ENCODE assay signal across 17 cellular contexts in the genomic region with DNA sequence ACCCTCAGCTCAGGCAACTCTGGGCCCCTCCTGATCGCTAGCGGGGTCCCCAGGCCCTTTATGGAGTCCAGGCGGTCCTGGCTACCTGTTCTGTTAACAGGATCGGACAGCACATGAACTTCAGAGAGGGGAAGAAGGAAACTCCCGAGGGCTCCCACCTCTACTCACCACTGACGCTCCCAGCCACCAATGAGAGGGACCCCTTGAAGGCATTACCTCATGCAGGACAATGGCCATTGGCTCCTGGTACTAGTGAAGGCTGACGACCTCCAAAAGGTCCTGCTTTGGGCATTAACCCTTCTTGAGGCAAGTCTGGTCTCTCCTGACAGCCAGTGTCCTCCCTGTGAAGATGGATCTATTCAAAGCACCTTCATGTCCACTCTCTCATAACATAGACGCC.
DNase-seq lines count a peak whose midpoint lies in the region; ATAC-seq, FAIRE-seq and TF ChIP-seq lines count a peak whose summit lies in the region.
"Had no signal": no experiment of that assay in that cellular context is flagged by ENCODE, and none has a peak within 500 bp of the region (broad histone marks: within the 10 kb centered on the region; RNA-seq: fewer than 3 reads in every experiment).

No MANE protein-coding gene starts in this region.

- H3K4me3 ChIP-seq in BLaER1 (no peak overlapping the region), H7 (ENCODE audit: insufficient read depth, low read depth, low read length) (no peak overlapping the region), K562 (no peak overlapping the region), MM.1S (ENCODE audit: low read length) (no peak overlapping the region), Peyer's patch (no peak overlapping the region)

- no peak for TF ChIP-seq EP300 in K562 (IDR thresholded peaks at IDR 0.05; ENCODE audit: low read length)

- ATAC-seq in K562, result peak; percentile 43; the same call in 2 of the 3 replicates
- ATAC-seq in GM19467 (IDR thresholded peaks at IDR 0.05; ENCODE audit: unreplicated experiment), result no peak
- ATAC-seq: HepG2 had no signal

- no peak for TF ChIP-seq RAD21 in K562 (CRISPR knock-in tag; conservative IDR thresholded peaks at IDR 0.05 in 1 of 2, IDR thresholded peaks at IDR 0.05 in 1 of 2)

- no peak for TF ChIP-seq CTCF in K562 (IDR thresholded peaks at IDR 0.05 in 2 of 3, conservative IDR thresholded peaks at IDR 0.05 in 1 of 3; ENCODE audit: insufficient read depth in 2 of 3, low read depth in 1 of 3, low read length in 3 of 3)
- TF ChIP-seq CTCF in neural crest cell (conservative IDR thresholded peaks at IDR 0.05), result no peak
- TF ChIP-seq CTCF in MM.1S (IDR thresholded peaks at IDR 0.05; ENCODE audit: low read length), result no peak
- TF ChIP-seq CTCF in Peyer's patch (IDR thresholded peaks at IDR 0.05), result no peak

- H3K36me3 Mint-ChIP-seq in neural crest cell (ENCODE audit: low read depth), result no peaks in the 10 kb centered on the region
- H3K36me3 Mint-ChIP-seq: CD4-positive, alpha-beta memory T cell had no signal

- CTCF ChIA-PET in K562 (lab: Yijun Ruan, JAX; ENCODE audit: low intra/inter-chr PET ratio), result interaction anchor here (0.6 kb wide), 1 partner anchor 27 kb away, joined by 4 read pairs; no protein-coding TSS in a partner anchor

- H3K4me2 ChIP-seq in BLaER1, result peak overlapping the region; percentile 90; the same call in 1 of the 2 replicates
- H3K4me2 ChIP-seq in K562 (ENCODE audit: insufficient read depth, low read length), result no peak overlapping the region
- H3K4me2 ChIP-seq in MM.1S (ENCODE audit: low read depth, low read length), result no peak overlapping the region

- 0% methylated on average over 8 of the region's 8 CpGs for WGBS in K562 (ENCODE audit: insufficient coverage, low coverage, missing lambda C conversion rate)

- intact Hi-C loops in K562 (cut with micrococcal nuclease), result no loop called here

- DNase-seq in H7 (peak; percentile 76), K562 (ENCODE audit: extremely low read depth in 1 of 4, low spot score in 3 of 4) (peak in 2 of 4 experiments; percentile 16 to 21), neural crest cell (ENCODE audit: low read depth, low spot score) (no peak), MM.1S (no peak), Peyer's patch (no peak)
- DNase-seq: ACHN; CD4-positive, alpha-beta memory T cell; DMS153; DMS79 treated with DMSO at 0.1 percent for 48 hours had no signal

- in situ Hi-C loops in K562 (cut with MboI), result no loop called here

- no peaks in the 10 kb centered on the region for H3F3A ChIP-seq in MM.1S (ENCODE audit: insufficient read depth, low read length)

- no peaks in the 10 kb centered on the region for H3K9me3 Mint-ChIP-seq in neural crest cell
- H3K9me3 Mint-ChIP-seq: CD4-positive, alpha-beta memory T cell had no signal

- H4K20me1 ChIP-seq in BLaER1, result no peaks in the 10 kb centered on the region
- H4K20me1 ChIP-seq in K562 (replicated peaks; ENCODE audit: control insufficient read depth, insufficient read depth, low read length), result no peaks in the 10 kb centered on the region
- H4K20me1 ChIP-seq in MM.1S (ENCODE audit: insufficient read depth, low read length), result no peaks in the 10 kb centered on the region

- POLR2A ChIA-PET in K562 (lab: Yijun Ruan, JAX), result interaction anchor here (0.5 to 0.6 kb wide), 2 partner anchors 16 to 670 kb away, joined by 3 read pairs; no protein-coding TSS in a partner anchor

- no peak overlapping the region for H3K4me3 Mint-ChIP-seq in neural crest cell
- H3K4me3 Mint-ChIP-seq: CD4-positive, alpha-beta memory T cell had no signal

- H3K9ac ChIP-seq in BLaER1 (no peak overlapping the region), K562 (ENCODE audit: insufficient read depth in 1 of 2, low read depth in 2 of 2, low read length in 2 of 2) (no peak overlapping the region), MM.1S (ENCODE audit: low read length) (no peak overlapping the region)

- H3K9me1 ChIP-seq in K562 (ENCODE audit: control insufficient read depth, insufficient read depth, low read length), result no peaks in the 10 kb centered on the region

- TF ChIP-seq POLR2A in K562 (conservative IDR thresholded peaks at IDR 0.05) (no peak), Peyer's patch (IDR thresholded peaks at IDR 0.05) (no peak)

- no peak for FAIRE-seq in K562 (lab: Jason Lieb, UNC)
- FAIRE-seq: G401.6, GM12891, H54, HepG2, HTR-8/SVneo had no signal

- no peaks in the 10 kb centered on the region for H3K9me3 ChIP-seq in BLaER1
- H3K9me3 ChIP-seq in K562 (replicated peaks; ENCODE audit: control insufficient read depth, insufficient read depth, low read depth, low read length), result no peaks in the 10 kb centered on the region
- H3K9me3 ChIP-seq in MM.1S (replicated peaks; ENCODE audit: insufficient read depth, low read length), result no peaks in the 10 kb centered on the region
- H3K9me3 ChIP-seq in Peyer's patch, result no peaks in the 10 kb centered on the region

- H3K27ac ChIP-seq in BLaER1 (peak overlapping the region; percentile 68; the same call in 1 of the 2 replicates), K562 (ENCODE audit: extremely low read depth, low read depth, low read length) (no peak overlapping the region), MM.1S (ENCODE audit: low read length) (no peak overlapping the region), Peyer's patch (no peak overlapping the region)
- H3K27ac ChIP-seq: C4-2B had no signal

- peak overlapping the region; percentile 50 for H3K27ac Mint-ChIP-seq in neural crest cell (ENCODE audit: unreplicated experiment)
- H3K27ac Mint-ChIP-seq: CD4-positive, alpha-beta memory T cell had no signal

- H3K27me3 Mint-ChIP-seq in neural crest cell (ENCODE audit: low read depth), result no peaks in the 10 kb centered on the region

- no TSS peak for BruUV-seq in K562 (replicated peaks; lab: Mats Ljungman, UMichigan)

- H2AFZ ChIP-seq in K562 (ENCODE audit: low read depth, low read length) (no peak overlapping the region), MM.1S (ENCODE audit: low read length) (no peak overlapping the region)

- H3K36me3 ChIP-seq in BLaER1 (no peaks in the 10 kb centered on the region), H7 (replicated peaks; ENCODE audit: control insufficient read depth, insufficient read depth, low read length) (no peaks in the 10 kb centered on the region), K562 (ENCODE audit: control insufficient read depth, insufficient read depth, low read length) (no peaks in the 10 kb centered on the region), MM.1S (replicated peaks; ENCODE audit: insufficient read depth, low read length) (no peaks in the 10 kb centered on the region), Peyer's patch (no peaks in the 10 kb centered on the region)

- H3K4me1 ChIP-seq in BLaER1 (peaks cover 67% of the 10 kb centered on the region), K562 (replicated peaks in 1 of 2; ENCODE audit: control insufficient read depth in 2 of 2, insufficient read depth in 2 of 2, low read length in 2 of 2) (peaks cover 0 to 3% of the 10 kb centered on the region in 2 experiments; a peak in 2 of 5 replicates), MM.1S (ENCODE audit: low read length) (no peaks in the 10 kb centered on the region), Peyer's patch (no peaks in the 10 kb centered on the region)

- no peaks in the 10 kb centered on the region for H3K9me2 ChIP-seq in MM.1S (replicated peaks; ENCODE audit: insufficient read depth, low read length)

- no peaks in the 10 kb centered on the region for H3K79me2 ChIP-seq in K562 (ENCODE audit: control insufficient read depth, insufficient read depth, low read length)
- no peaks in the 10 kb centered on the region for H3K79me2 ChIP-seq in MM.1S (ENCODE audit: low read length)

- H3K4me1 Mint-ChIP-seq in neural crest cell, result peaks cover 37% of the 10 kb centered on the region
- H3K4me1 Mint-ChIP-seq: CD4-positive, alpha-beta memory T cell had no signal

- H3K27me3 ChIP-seq in BLaER1 (no peaks in the 10 kb centered on the region), H7 (ENCODE audit: control insufficient read depth, insufficient read depth, low read length) (no peaks in the 10 kb centered on the region), K562 (ENCODE audit: control insufficient read depth in 2 of 2, insufficient read depth in 2 of 2, low read length in 2 of 2) (peaks cover 3 to 63% of the 10 kb centered on the region in 2 experiments; a peak in 4 of 5 replicates), MM.1S (replicated peaks; ENCODE audit: insufficient read depth, low read length) (no peaks in the 10 kb centered on the region), Peyer's patch (no peaks in the 10 kb centered on the region)

TF ChIP-seq in K562, 482 proteins besides CTCF, POLR2A, EP300 and RAD21:
- TF ChIP-seq HMGN3 (IDR thresholded peaks at IDR 0.05; ENCODE audit: borderline replicate concordance, extremely low read depth, insufficient read length, low read depth, low read length), result no peak
- no peak for TF ChIP-seq ZNF717 (CRISPR knock-in tag; IDR thresholded peaks at IDR 0.05)
- TF ChIP-seq PHF21A (IDR thresholded peaks at IDR 0.05; ENCODE audit: borderline replicate concordance, low read depth), result no peak
- TF ChIP-seq ATF7 (IDR thresholded peaks at IDR 0.05), result peak; percentile 31; the same call in 1 of the 2 replicates
- TF ChIP-seq, protein P1, sequence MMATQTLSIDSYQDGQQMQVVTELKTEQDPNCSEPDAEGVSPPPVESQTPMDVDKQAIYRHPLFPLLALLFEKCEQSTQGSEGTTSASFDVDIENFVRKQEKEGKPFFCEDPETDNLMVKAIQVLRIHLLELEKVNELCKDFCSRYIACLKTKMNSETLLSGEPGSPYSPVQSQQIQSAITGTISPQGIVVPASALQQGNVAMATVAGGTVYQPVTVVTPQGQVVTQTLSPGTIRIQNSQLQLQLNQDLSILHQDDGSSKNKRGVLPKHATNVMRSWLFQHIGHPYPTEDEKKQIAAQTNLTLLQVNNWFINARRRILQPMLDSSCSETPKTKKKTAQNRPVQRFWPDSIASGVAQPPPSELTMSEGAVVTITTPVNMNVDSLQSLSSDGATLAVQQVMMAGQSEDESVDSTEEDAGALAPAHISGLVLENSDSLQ (IDR thresholded peaks at IDR 0.05), result peak; percentile 75
- no peak for TF ChIP-seq TAF15 (IDR thresholded peaks at IDR 0.05; ENCODE audit: low read depth, low read length)
- TF ChIP-seq ZNF133 (CRISPR knock-in tag; IDR thresholded peaks at IDR 0.05), result no peak
- TF ChIP-seq HDAC2 (IDR thresholded peaks at IDR 0.05), result no peak
- TF ChIP-seq MED1 (CRISPR knock-in tag; IDR thresholded peaks at IDR 0.05; ENCODE audit: borderline replicate concordance), result no peak
- no peak for TF ChIP-seq SMARCC2 (IDR thresholded peaks at IDR 0.05; ENCODE audit: low read depth)
- TF ChIP-seq KHSRP (IDR thresholded peaks at IDR 0.05), result no peak
- TF ChIP-seq, protein P2, sequence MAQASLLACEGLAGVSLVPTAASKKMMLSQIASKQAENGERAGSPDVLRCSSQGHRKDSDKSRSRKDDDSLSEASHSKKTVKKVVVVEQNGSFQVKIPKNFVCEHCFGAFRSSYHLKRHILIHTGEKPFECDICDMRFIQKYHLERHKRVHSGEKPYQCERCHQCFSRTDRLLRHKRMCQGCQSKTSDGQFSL (CRISPR knock-in tag; IDR thresholded peaks at IDR 0.05), result no peak
- TF ChIP-seq, protein P2 (tag; IDR thresholded peaks at IDR 0.05), result no peak
